Comparison of ENCODE assay signal across 14 cellular contexts in genomic region chr1:149633632-149634261, GRCh38. TPM values are rescaled to one million over a fixed set of nuclear protein-coding genes. Genes with fewer than 3 reads are reported as not detected.
A peak's percentile ranks its signal among the peaks of the same experiment; 100 is the strongest.
DNase-seq lines count a peak whose midpoint lies in the region; ATAC-seq and TF ChIP-seq lines count a peak whose summit lies in the region.
"Not testable (repeated sequence)": the region's sequence is repeated elsewhere in the genome, so short reads cannot be mapped to it uniquely, and the experiment has no call there.
"Had no signal": no experiment of that assay in that cellular context is flagged by ENCODE, and none has a peak within 500 bp of the region (broad histone marks: within the 10 kb centered on the region; RNA-seq: fewer than 3 reads in every experiment).

No MANE protein-coding gene starts in this region.

- not testable (repeated sequence) for H3K27ac ChIP-seq in trophoblast cell (ENCODE audit: low read depth, low read length); thyroid gland

- not testable (repeated sequence) for H2BK12ac ChIP-seq in trophoblast cell (ENCODE audit: low read length)

- TF ChIP-seq CTCF in GM12865 (IDR thresholded peaks at IDR 0.05; ENCODE audit: insufficient read depth, low read depth, low read length, missing control alignments); thyroid gland (IDR thresholded peaks at IDR 0.05): not testable (repeated sequence)

- H3K18ac ChIP-seq in trophoblast cell (ENCODE audit: low read length): not testable (repeated sequence)

- H3K23ac ChIP-seq in trophoblast cell (ENCODE audit: low read length): not testable (repeated sequence)

- POLR2A ChIA-PET in activated CD8-positive, alpha-beta T cell treated with anti-CD3 and anti-CD28 coated beads, Interleukin-2, amount 10 ng/mL, durations not matched to agents 7 days and 5 days (lab: Charles Lee): not testable (repeated sequence)

- H3K27ac Mint-ChIP-seq in T-helper 17 cell (peak overlapping the region; percentile 86), memory B cell (peak overlapping the region; percentile 92)
- peak overlapping the region; percentile 81 for H3K27ac Mint-ChIP-seq in activated CD8-positive, alpha-beta T cell treated with anti-CD3 and anti-CD28 coated beads, Interleukin-2, amount 10 ng/mL, durations not matched to agents 7 days and 5 days
- H3K27ac Mint-ChIP-seq in activated naive CD4-positive, alpha-beta T cell treated with anti-CD3 and anti-CD28 coated beads for 36 hours: peak overlapping the region; percentile 91
- peak overlapping the region; percentile 93 for H3K27ac Mint-ChIP-seq in central memory CD8-positive, alpha-beta T cell (ENCODE audit: low read depth)

- H3K4ac ChIP-seq in trophoblast cell (ENCODE audit: low read depth, low read length): not testable (repeated sequence)

- H2AFZ ChIP-seq in trophoblast cell (ENCODE audit: insufficient read depth, low read length, poor library complexity): not testable (repeated sequence)

- not testable (repeated sequence) for H3K4me2 ChIP-seq in trophoblast cell (ENCODE audit: low read length)

- H3K36me3 ChIP-seq in trophoblast cell (ENCODE audit: control insufficient read depth in 1 of 2, insufficient read depth in 2 of 2, low read length in 2 of 2); thyroid gland: not testable (repeated sequence)

- H4K12ac ChIP-seq in trophoblast cell (ENCODE audit: low read depth, low read length): not testable (repeated sequence)

- H3K4me3 Mint-ChIP-seq in T-helper 17 cell (peak overlapping the region; percentile 55), memory B cell (peak overlapping the region; percentile 51)
- peak overlapping the region; percentile 43 for H3K4me3 Mint-ChIP-seq in activated CD8-positive, alpha-beta T cell treated with anti-CD3 and anti-CD28 coated beads, Interleukin-2, amount 10 ng/mL, durations not matched to agents 7 days and 5 days
- H3K4me3 Mint-ChIP-seq in activated naive CD4-positive, alpha-beta T cell treated with anti-CD3 and anti-CD28 coated beads for 36 hours: peak overlapping the region; percentile 74
- H3K4me3 Mint-ChIP-seq in central memory CD8-positive, alpha-beta T cell: peak overlapping the region; percentile 69

- intact Hi-C loops in activated naive CD4-positive, alpha-beta T cell treated with anti-CD3 and anti-CD28 coated beads for 36 hours (cut with micrococcal nuclease); thyroid gland (cut with DNase I): not testable (repeated sequence)

- H3K79me2 ChIP-seq in trophoblast cell (ENCODE audit: control insufficient read depth, insufficient read depth, low read length, poor library complexity): not testable (repeated sequence)

- H3K9me3 Mint-ChIP-seq in activated CD8-positive, alpha-beta T cell treated with anti-CD3 and anti-CD28 coated beads, Interleukin-2, amount 10 ng/mL, durations not matched to agents 7 days and 5 days (ENCODE audit: insufficient read depth); activated naive CD4-positive, alpha-beta T cell treated with anti-CD3 and anti-CD28 coated beads for 36 hours; central memory CD8-positive, alpha-beta T cell; memory B cell: not testable (repeated sequence)

- CTCF ChIA-PET in activated CD8-positive, alpha-beta T cell treated with anti-CD3 and anti-CD28 coated beads, Interleukin-2, amount 10 ng/mL, durations not matched to agents 7 days and 5 days (lab: Charles Lee); activated naive CD4-positive, alpha-beta T cell treated with anti-CD3 and anti-CD28 coated beads for 36 hours (lab: Charles Lee): not testable (repeated sequence)

- TF ChIP-seq POLR2A in thyroid gland (IDR thresholded peaks at IDR 0.05): not testable (repeated sequence)

- not testable (repeated sequence) for H3K14ac ChIP-seq in trophoblast cell (ENCODE audit: low read length)

- H3K9me3 ChIP-seq in T-helper 17 cell (ENCODE audit: control insufficient read depth, low read length, poor library complexity, severe bottlenecking); trophoblast cell (ENCODE audit: insufficient read depth, low read depth, low read length); thyroid gland: not testable (repeated sequence)

- H2BK5ac ChIP-seq in trophoblast cell (ENCODE audit: low read depth, low read length, poor library complexity): not testable (repeated sequence)

- H3K27me3 ChIP-seq in trophoblast cell (ENCODE audit: insufficient read depth, low read length); thyroid gland: not testable (repeated sequence)

- not testable (repeated sequence) for H3K9ac ChIP-seq in trophoblast cell (ENCODE audit: low read length)

- not testable (repeated sequence) for H2AK5ac ChIP-seq in trophoblast cell (ENCODE audit: low read length)

- not testable (repeated sequence) for H4K8ac ChIP-seq in trophoblast cell (ENCODE audit: low read depth, low read length)

- H4K91ac ChIP-seq in trophoblast cell (ENCODE audit: low read depth, low read length): not testable (repeated sequence)

- no CpG with 5 or more reads among the region's 9 CpGs for WGBS in trophoblast cell (ENCODE audit: extremely low coverage, insufficient coverage, insufficient read length)
- WGBS in thyroid gland, 2 donors: 28 to 35% methylated on average over 9 of the region's 9 CpGs

- H3K36me3 Mint-ChIP-seq in T-helper 17 cell (ENCODE audit: low read depth); activated CD8-positive, alpha-beta T cell treated with anti-CD3 and anti-CD28 coated beads, Interleukin-2, amount 10 ng/mL, durations not matched to agents 7 days and 5 days (ENCODE audit: low read depth); activated naive CD4-positive, alpha-beta T cell treated with anti-CD3 and anti-CD28 coated beads for 36 hours (ENCODE audit: low read depth); memory B cell: not testable (repeated sequence)
- H3K36me3 Mint-ChIP-seq in central memory CD8-positive, alpha-beta T cell (ENCODE audit: insufficient read depth): peaks cover 16% of the 10 kb centered on the region

- H3K27me3 Mint-ChIP-seq in T-helper 17 cell; activated CD8-positive, alpha-beta T cell treated with anti-CD3 and anti-CD28 coated beads, Interleukin-2, amount 10 ng/mL, durations not matched to agents 7 days and 5 days (ENCODE audit: low read depth); activated naive CD4-positive, alpha-beta T cell treated with anti-CD3 and anti-CD28 coated beads for 36 hours (ENCODE audit: low read depth); central memory CD8-positive, alpha-beta T cell; memory B cell: not testable (repeated sequence)

- not testable (repeated sequence) for H3K79me1 ChIP-seq in trophoblast cell (ENCODE audit: low read length)

- H3K4me1 Mint-ChIP-seq in T-helper 17 cell (peaks cover 26% of the 10 kb centered on the region), memory B cell (peaks cover 17% of the 10 kb centered on the region)
- peaks cover 36% of the 10 kb centered on the region for H3K4me1 Mint-ChIP-seq in activated CD8-positive, alpha-beta T cell treated with anti-CD3 and anti-CD28 coated beads, Interleukin-2, amount 10 ng/mL, durations not matched to agents 7 days and 5 days (ENCODE audit: low read depth)
- H3K4me1 Mint-ChIP-seq in activated naive CD4-positive, alpha-beta T cell treated with anti-CD3 and anti-CD28 coated beads for 36 hours (ENCODE audit: low read depth): peaks cover 24% of the 10 kb centered on the region
- H3K4me1 Mint-ChIP-seq in central memory CD8-positive, alpha-beta T cell: peaks cover 34% of the 10 kb centered on the region

- peak; percentile 62 for DNase-seq in GM12865 (ENCODE audit: low read depth)
- DNase-seq in T-helper 17 cell; activated CD8-positive, alpha-beta T cell treated with anti-CD3 and anti-CD28 coated beads, Interleukin-2, amount 10 ng/mL, durations not matched to agents 7 days and 5 days: not testable (repeated sequence)
- peak; percentile 48 for DNase-seq in activated naive CD4-positive, alpha-beta T cell treated with anti-CD3 and anti-CD28 coated beads for 36 hours
- DNase-seq in central memory CD8-positive, alpha-beta T cell (ENCODE audit: low spot score in 2 of 2): peak in 1 of 2 donors; percentile 51
- DNase-seq in memory B cell (ENCODE audit: low spot score in 2 of 2): peak in 1 of 2 donors; percentile 17
- peak; percentile 0 to 30 for DNase-seq in trophoblast cell
- DNase-seq in thyroid gland: peak; percentile 40 to 48

- ATAC-seq in T-helper 17 cell; activated CD8-positive, alpha-beta T cell treated with anti-CD3 and anti-CD28 coated beads, Interleukin-2, amount 10 ng/mL, durations not matched to agents 7 days and 5 days; memory B cell (ENCODE audit: low read depth): not testable (repeated sequence)
- ATAC-seq in central memory CD8-positive, alpha-beta T cell (replicated peaks; ENCODE audit: extremely low read depth, poor library complexity, severe bottlenecking): peak; percentile 18

- H3K4me3 ChIP-seq in GM12865 (ENCODE audit: low read depth, low read length); trophoblast cell (ENCODE audit: low read depth, low read length); thyroid gland (replicated peaks in 1 of 3): not testable (repeated sequence)

- not testable (repeated sequence) for H2BK120ac ChIP-seq in trophoblast cell (ENCODE audit: insufficient read depth, low read length, poor library complexity)

- not testable (repeated sequence) for H3K4me1 ChIP-seq in trophoblast cell (ENCODE audit: control insufficient read depth in 1 of 2, insufficient read depth in 2 of 2, low read length in 2 of 2); thyroid gland

RNA-seq across cellular contexts. Expression of gene PPIAL4C, which starts 50.1 kb away (rescaled TPM):
- total RNA-seq in T-helper 17 cell (not detected), thyroid gland (not detected)
- 1 to 10 TPM in 1 of 2 experiments, not detected in 1; 1.4 TPM for total RNA-seq in activated CD8-positive, alpha-beta T cell treated with anti-CD3 and anti-CD28 coated beads, Interleukin-2, amount 10 ng/mL, durations not matched to agents 7 days and 5 days
- total RNA-seq in activated naive CD4-positive, alpha-beta T cell treated with anti-CD3 and anti-CD28 coated beads for 36 hours: under 1 TPM; 0.41 to 0.57 TPM
- not detected in 2 replicates for polyA plus RNA-seq in trophoblast cell (2013)
- total RNA-seq: chondrocyte, gastroesophageal sphincter, mucosa of gallbladder, subcutaneous adipose tissue had no signal
- polyA plus RNA-seq: BJ, lung had no signal
